Comparison of ENCODE assay signal across 10 cellular contexts in genomic region chr10:50416885-50417284, GRCh38.
DNase-seq lines count a peak whose midpoint lies in the region; ATAC-seq and TF ChIP-seq lines count a peak whose summit lies in the region.
"Had no signal": no experiment of that assay in that cellular context is flagged by ENCODE, and none has a peak within 500 bp of the region (broad histone marks: within the 10 kb centered on the region; RNA-seq: fewer than 3 reads in every experiment).

No MANE protein-coding gene starts in this region.

- H3K27ac ChIP-seq in HCT116 (ENCODE audit: low read depth, low read length) (no peak overlapping the region), mammary epithelial cell (ENCODE audit: insufficient read depth, low read depth, low read length) (no peak overlapping the region)

- peak overlapping the region; percentile 53 for H3K4me3 ChIP-seq in AG09309 (ENCODE audit: control insufficient read depth, low read depth, low read length)
- H3K4me3 ChIP-seq in HCT116 (replicated peaks in 1 of 2; ENCODE audit: low read depth in 1 of 2, low read length in 2 of 2): peak overlapping the region; percentile 20 to 60; a peak in 2 of 4 replicates
- H3K4me3 ChIP-seq in mammary epithelial cell (replicated peaks in 1 of 3; ENCODE audit: insufficient read depth in 1 of 3, low read depth in 2 of 3, low read length in 3 of 3): peak overlapping the region in 2 of 3 experiments; percentile 89 to 91

- no peaks in the 10 kb centered on the region for H4K20me1 ChIP-seq in HCT116 (ENCODE audit: insufficient read depth)
- H4K20me1 ChIP-seq in mammary epithelial cell (ENCODE audit: insufficient read depth, low read length): no peaks in the 10 kb centered on the region

- no peak for TF ChIP-seq RAD21 in HCT116 (IDR thresholded peaks at IDR 0.05; ENCODE audit: low read depth)

- peak overlapping the region; percentile 50 for H3K27ac Mint-ChIP-seq in memory B cell

- TF ChIP-seq POLR2A in HCT116 (IDR thresholded peaks at IDR 0.05; ENCODE audit: borderline replicate concordance, extremely low read depth, insufficient read depth, insufficient read length): no peak

- H3K36me3 ChIP-seq in HCT116 (ENCODE audit: control insufficient read depth in 1 of 2, insufficient read depth in 2 of 2, low read length in 2 of 2) (no peaks in the 10 kb centered on the region), mammary epithelial cell (ENCODE audit: insufficient read depth, low read length) (no peaks in the 10 kb centered on the region)

- no peaks in the 10 kb centered on the region for H3K9me3 Mint-ChIP-seq in memory B cell

- H3K36me3 Mint-ChIP-seq in memory B cell: peaks cover 3% of the 10 kb centered on the region

- no peaks in the 10 kb centered on the region for H3K27me3 Mint-ChIP-seq in memory B cell

- BruUV-seq in HCT116 (replicated peaks; lab: Mats Ljungman, UMichigan): no TSS peak
- BruUV-seq in mammary epithelial cell (replicated peaks; lab: Mats Ljungman, UMichigan): no TSS peak

- DNase-seq in AG09309 (ENCODE audit: low read depth) (no peak), HCT116 (ENCODE audit: low read depth, low spot score) (no peak), mammary epithelial cell (no peak), memory B cell (ENCODE audit: low spot score in 2 of 2) (no peak), NCI-H1694 treated with DMSO at 0.1 percent for 48 hours (lab: John Stamatoyannopoulos, UW) (no peak), NCI-H2029 treated with DMSO at 0.1 percent for 48 hours (lab: John Stamatoyannopoulos, UW) (no peak), NCI-H2107 (lab: John Stamatoyannopoulos, UW) (no peak)
- DNase-seq: activated T-cell treated with anti-CD3 and anti-CD28 coated beads, Interleukin-2, amount 50 U/mL, for 1 hour; NCI-H1417 had no signal

- in situ Hi-C loops in mammary epithelial cell (cut with MboI; ENCODE audit: low sequenced_read_pairs in 2 of 2): no loop called here

- H3K9me3 ChIP-seq in HCT116 (ENCODE audit: control insufficient read depth in 1 of 2, insufficient read depth in 1 of 2, low read depth in 1 of 2, low read length in 2 of 2) (no peaks in the 10 kb centered on the region), mammary epithelial cell (replicated peaks; ENCODE audit: insufficient read depth, low read length) (no peaks in the 10 kb centered on the region)

- intact Hi-C loops in HCT116 (cut with micrococcal nuclease): loop anchor here (5.0 kb wide), 1 partner anchor 205 kb away; the partner anchor contains the start of gene SGMS1
- intact Hi-C loops in mammary epithelial cell (cut with micrococcal nuclease): no loop called here

- RAD21 ChIA-PET in HCT116 (lab: Charles Lee; ENCODE audit: low non-redundant PET in 1 of 2, low total read pairs in 2 of 2, uncharacterized antibody in 2 of 2, unreplicated experiment in 2 of 2): interaction anchor here in 1 of 2 experiments (0.8 kb wide), 1 partner anchor 49 kb away, joined by 3 read pairs; no protein-coding TSS in a partner anchor

- TF ChIP-seq CTCF in AG09309 (IDR thresholded peaks at IDR 0.05; ENCODE audit: control insufficient read depth, insufficient read depth, low read depth, low read length, missing control alignments) (no peak), HCT116 (IDR thresholded peaks at IDR 0.05 in 2 of 3, conservative IDR thresholded peaks at IDR 0.05 in 1 of 3; ENCODE audit: borderline replicate concordance in 1 of 3, insufficient read depth in 1 of 3, low read depth in 2 of 3, low read length in 2 of 3) (no peak), mammary epithelial cell (conservative IDR thresholded peaks at IDR 0.05 in 1 of 2, IDR thresholded peaks at IDR 0.05 in 1 of 2; ENCODE audit: extremely low read depth in 1 of 2, insufficient read depth in 1 of 2, low read depth in 1 of 2, low read length in 2 of 2) (no peak)

- ATAC-seq in HCT116 (no peak), memory B cell (ENCODE audit: low read depth) (no peak), GM19467 (IDR thresholded peaks at IDR 0.05; ENCODE audit: unreplicated experiment) (no peak)

- CTCF ChIA-PET in HCT116 (lab: Charles Lee): interaction anchor here (0.6 to 1.2 kb wide), 2 partner anchors 49 to 167 kb away, joined by 3 to 4 read pairs; no protein-coding TSS in a partner anchor
- CTCF ChIA-PET in mammary epithelial cell (lab: Charles Lee; ENCODE audit: low non-redundant PET): interaction anchor here (0.6 to 0.7 kb wide), 2 partner anchors 47 to 54 kb away, joined by 3 to 6 read pairs; no protein-coding TSS in a partner anchor

- H3K79me2 ChIP-seq in HCT116 (ENCODE audit: insufficient read depth, low read length) (peaks cover 52% of the 10 kb centered on the region), mammary epithelial cell (ENCODE audit: insufficient read depth, low read length) (peaks cover 58% of the 10 kb centered on the region)

- no peak overlapping the region for H3K9ac ChIP-seq in HCT116 (ENCODE audit: low read length)
- H3K9ac ChIP-seq in mammary epithelial cell (ENCODE audit: insufficient read depth, low read length): no peak overlapping the region

- POLR2A ChIA-PET in HCT116 (lab: Charles Lee): interaction anchor here (1.8 kb wide), 1 partner anchor 10 kb away, joined by 3 read pairs; no protein-coding TSS in a partner anchor

- 91% methylated on average over 6 of the region's 6 CpGs for WGBS in mammary epithelial cell (ENCODE audit: low coverage, missing lambda C conversion rate)

- H3K4me1 ChIP-seq in HCT116 (ENCODE audit: control insufficient read depth in 1 of 2, insufficient read depth in 2 of 2, low read length in 2 of 2) (peaks cover 11 to 40% of the 10 kb centered on the region in 2 experiments), mammary epithelial cell (ENCODE audit: insufficient read depth, low read length) (peaks cover 8% of the 10 kb centered on the region)

- H3K27me3 ChIP-seq in HCT116 (ENCODE audit: insufficient read depth, low read length): no peaks in the 10 kb centered on the region
- no peaks in the 10 kb centered on the region for H3K27me3 ChIP-seq in mammary epithelial cell (ENCODE audit: insufficient read depth, low read length)

- dilution Hi-C loops in mammary epithelial cell (cut with HindIII; ENCODE audit: low sequenced_read_pairs): loop anchor here (10.0 kb wide), 1 partner anchor 92 kb away; no protein-coding TSS in a partner anchor

- H3K4me2 ChIP-seq in HCT116 (ENCODE audit: low read length): peak overlapping the region; percentile 96; the same call in 1 of the 2 replicates
- H3K4me2 ChIP-seq in mammary epithelial cell (ENCODE audit: insufficient read depth, low read depth, low read length): peak overlapping the region; percentile 81

- no peaks in the 10 kb centered on the region for H3K9me2 ChIP-seq in HCT116 (ENCODE audit: insufficient read depth)

- H3K4me3 Mint-ChIP-seq in memory B cell: peak overlapping the region; percentile 72

- peaks cover 32% of the 10 kb centered on the region for H3K4me1 Mint-ChIP-seq in memory B cell

- H2AFZ ChIP-seq in HCT116 (ENCODE audit: low read depth, low read length, poor library complexity, severe bottlenecking) (no peak overlapping the region), mammary epithelial cell (ENCODE audit: low read depth, low read length) (no peak overlapping the region)

TF ChIP-seq in HCT116, 20 proteins besides CTCF, POLR2A, EP300 and RAD21 (continues in another document):
- TF ChIP-seq, protein P1, sequence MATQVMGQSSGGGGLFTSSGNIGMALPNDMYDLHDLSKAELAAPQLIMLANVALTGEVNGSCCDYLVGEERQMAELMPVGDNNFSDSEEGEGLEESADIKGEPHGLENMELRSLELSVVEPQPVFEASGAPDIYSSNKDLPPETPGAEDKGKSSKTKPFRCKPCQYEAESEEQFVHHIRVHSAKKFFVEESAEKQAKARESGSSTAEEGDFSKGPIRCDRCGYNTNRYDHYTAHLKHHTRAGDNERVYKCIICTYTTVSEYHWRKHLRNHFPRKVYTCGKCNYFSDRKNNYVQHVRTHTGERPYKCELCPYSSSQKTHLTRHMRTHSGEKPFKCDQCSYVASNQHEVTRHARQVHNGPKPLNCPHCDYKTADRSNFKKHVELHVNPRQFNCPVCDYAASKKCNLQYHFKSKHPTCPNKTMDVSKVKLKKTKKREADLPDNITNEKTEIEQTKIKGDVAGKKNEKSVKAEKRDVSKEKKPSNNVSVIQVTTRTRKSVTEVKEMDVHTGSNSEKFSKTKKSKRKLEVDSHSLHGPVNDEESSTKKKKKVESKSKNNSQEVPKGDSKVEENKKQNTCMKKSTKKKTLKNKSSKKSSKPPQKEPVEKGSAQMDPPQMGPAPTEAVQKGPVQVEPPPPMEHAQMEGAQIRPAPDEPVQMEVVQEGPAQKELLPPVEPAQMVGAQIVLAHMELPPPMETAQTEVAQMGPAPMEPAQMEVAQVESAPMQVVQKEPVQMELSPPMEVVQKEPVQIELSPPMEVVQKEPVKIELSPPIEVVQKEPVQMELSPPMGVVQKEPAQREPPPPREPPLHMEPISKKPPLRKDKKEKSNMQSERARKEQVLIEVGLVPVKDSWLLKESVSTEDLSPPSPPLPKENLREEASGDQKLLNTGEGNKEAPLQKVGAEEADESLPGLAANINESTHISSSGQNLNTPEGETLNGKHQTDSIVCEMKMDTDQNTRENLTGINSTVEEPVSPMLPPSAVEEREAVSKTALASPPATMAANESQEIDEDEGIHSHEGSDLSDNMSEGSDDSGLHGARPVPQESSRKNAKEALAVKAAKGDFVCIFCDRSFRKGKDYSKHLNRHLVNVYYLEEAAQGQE (IDR thresholded peaks at IDR 0.05; ENCODE audit: low read depth): no peak
- TF ChIP-seq CEBPB (IDR thresholded peaks at IDR 0.05; ENCODE audit: low read depth) (no peak), ZFX (IDR thresholded peaks at IDR 0.05) (no peak), EGR1 (IDR thresholded peaks at IDR 0.05; ENCODE audit: low read depth) (no peak), EZH2 (IDR thresholded peaks at IDR 0.05) (no peak), TCF7L2 (IDR thresholded peaks at IDR 0.05; ENCODE audit: borderline replicate concordance, extremely low read depth, insufficient read depth, insufficient read length) (no peak), SIN3A (IDR thresholded peaks at IDR 0.05; ENCODE audit: low read depth) (no peak), ZNF274 (IDR thresholded peaks at IDR 0.05; ENCODE audit: low read depth, low read length) (no peak), EZH2phosphoT487 (IDR thresholded peaks at IDR 0.05; ENCODE audit: borderline replicate concordance) (no peak), FOSL1 (IDR thresholded peaks at IDR 0.05; ENCODE audit: low read depth) (no peak), YY1 (IDR thresholded peaks at IDR 0.05; ENCODE audit: extremely low read depth, insufficient replicate concordance, low read depth, low read length) (no peak), JUND (IDR thresholded peaks at IDR 0.05) (no peak), SP1 (IDR thresholded peaks at IDR 0.05; ENCODE audit: low read depth) (no peak)
- TF ChIP-seq, protein P2, sequence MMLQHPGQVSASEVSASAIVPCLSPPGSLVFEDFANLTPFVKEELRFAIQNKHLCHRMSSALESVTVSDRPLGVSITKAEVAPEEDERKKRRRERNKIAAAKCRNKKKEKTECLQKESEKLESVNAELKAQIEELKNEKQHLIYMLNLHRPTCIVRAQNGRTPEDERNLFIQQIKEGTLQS (IDR thresholded peaks at IDR 0.05): no peak

Comparison
In these comparisons a context has a peak if more than half of its experiments do, and no peak if none do; other contexts are left out.
1. H3K4me3 ChIP-seq: peak in every context shown above with its lines; median percentile 90 in mammary epithelial cell; 53 in AG09309; 40 in HCT116.